In genomic region chrX:45768666-45769065, GRCh38 we compare ENCODE assay signal across 8 cellular contexts.
DNase-seq lines count a peak whose midpoint lies in the region; ATAC-seq and TF ChIP-seq lines count a peak whose summit lies in the region.

No MANE protein-coding gene starts in this region.

- H3K27ac ChIP-seq in CD8-positive, alpha-beta memory T cell (ENCODE audit: low read depth, low read length) = peak overlapping the region; percentile 57
- H3K27ac ChIP-seq in Peyer's patch = peak overlapping the region; percentile 76 to 87 (median 82)
- peak overlapping the region; percentile 96 for H3K27ac ChIP-seq in epithelial cell of prostate
- no peak overlapping the region for H3K27ac ChIP-seq in rectal smooth muscle tissue (ENCODE audit: low read depth, low read length)

- peak overlapping the region; percentile 90 to 94 (median 92) for H3K4me3 Mint-ChIP-seq in CD8-positive, alpha-beta memory T cell

- no peak for TF ChIP-seq CTCF in Peyer's patch (IDR thresholded peaks at IDR 0.05)
- no peak for TF ChIP-seq CTCF in omental fat pad (IDR thresholded peaks at IDR 0.05)

- DNase-seq in CD8-positive, alpha-beta memory T cell = no peak
- DNase-seq in Peyer's patch = no peak
- DNase-seq in epithelial cell of prostate (ENCODE audit: low read depth, low spot score) = no peak
- no peak for DNase-seq in omental fat pad (ENCODE audit: low spot score)
- DNase-seq in stimulated activated naive CD4-positive, alpha-beta T cell (lab: John Stamatoyannopoulos, UW) = no peak

- TF ChIP-seq POLR2A in Peyer's patch (IDR thresholded peaks at IDR 0.05) = no peak

- no peaks in the 10 kb centered on the region for H3K27me3 ChIP-seq in CD8-positive, alpha-beta memory T cell (ENCODE audit: insufficient read depth, low read length, poor library complexity, severe bottlenecking)
- H3K27me3 ChIP-seq in Peyer's patch (no peaks in the 10 kb centered on the region), rectal smooth muscle tissue (ENCODE audit: control insufficient read depth, insufficient read depth, low read length) (no peaks in the 10 kb centered on the region)

- peaks cover 0 to 10% (median 0%) of the 10 kb centered on the region in 3 donors for H3K36me3 Mint-ChIP-seq in CD8-positive, alpha-beta memory T cell

- peaks cover 38 to 67% (median 64%) of the 10 kb centered on the region in 3 donors for H3K4me1 Mint-ChIP-seq in CD8-positive, alpha-beta memory T cell

- POLR2A ChIA-PET in CD8-positive, alpha-beta memory T cell (lab: Charles Lee) = interaction anchor here (1.5 to 3.8 kb wide), 4 partner anchors 10 to 38 kb away, joined by 5 to 20 read pairs (median 12); no protein-coding TSS in a partner anchor

- H3K9ac ChIP-seq in rectal smooth muscle tissue (ENCODE audit: low read length) = no peak overlapping the region

- H3K9me3 ChIP-seq in CD8-positive, alpha-beta memory T cell (ENCODE audit: low read length) = no peaks in the 10 kb centered on the region
- no peaks in the 10 kb centered on the region for H3K9me3 ChIP-seq in Peyer's patch

- H3K9me3 Mint-ChIP-seq in CD8-positive, alpha-beta memory T cell = no peaks in the 10 kb centered on the region

- peak overlapping the region; percentile 51 to 97 (median 92) for H3K27ac Mint-ChIP-seq in CD8-positive, alpha-beta memory T cell

- H3K27me3 Mint-ChIP-seq in CD8-positive, alpha-beta memory T cell = peaks cover 0 to 7% of the 10 kb centered on the region in 2 donors

- CTCF ChIA-PET in CD8-positive, alpha-beta memory T cell (lab: Charles Lee) = no interaction called here

- H3K4me3 ChIP-seq in CD8-positive, alpha-beta memory T cell (ENCODE audit: low read length) = peak overlapping the region; percentile 64
- H3K4me3 ChIP-seq in Peyer's patch (peak overlapping the region; percentile 33 to 55 (median 44)), rectal smooth muscle tissue (ENCODE audit: low read length) (peak overlapping the region; percentile 36)

- H3K36me3 ChIP-seq in CD8-positive, alpha-beta memory T cell (ENCODE audit: insufficient read depth, low read length) = no peaks in the 10 kb centered on the region
- H3K36me3 ChIP-seq in Peyer's patch (no peaks in the 10 kb centered on the region), rectal smooth muscle tissue (ENCODE audit: control insufficient read depth, insufficient read depth, low read length) (no peaks in the 10 kb centered on the region)

- peaks cover 27% of the 10 kb centered on the region for H3K4me1 ChIP-seq in CD8-positive, alpha-beta memory T cell (ENCODE audit: insufficient read depth, low read length)
- H3K4me1 ChIP-seq in Peyer's patch (peaks cover 0 to 7% (median 0%) of the 10 kb centered on the region in 4 donors), rectal smooth muscle tissue (ENCODE audit: control insufficient read depth, insufficient read depth, low read length) (no peaks in the 10 kb centered on the region)

- ATAC-seq in omental fat pad (ENCODE audit: low FRiP score) (no peak), HG03460 (IDR thresholded peaks at IDR 0.05; ENCODE audit: unreplicated experiment) (no peak), HG03521 (IDR thresholded peaks at IDR 0.05; ENCODE audit: unreplicated experiment) (no peak)
